Comparison of ENCODE assay signal across 28 cellular contexts in genomic region chr3:61443886-61444285, GRCh38.
"Had no signal": no experiment of that assay in that cellular context is flagged by ENCODE, and none has a peak within 500 bp of the region (broad histone marks: within the 10 kb centered on the region; RNA-seq: fewer than 3 reads in every experiment).

No MANE protein-coding gene starts in this region.

- H3K4me1 ChIP-seq: ascending aorta had no signal

- H3K9me3 ChIP-seq: ascending aorta, body of pancreas had no signal

- H3K4me3 ChIP-seq: ascending aorta, body of pancreas had no signal

- H3K27me3 ChIP-seq: ascending aorta, body of pancreas had no signal

- ATAC-seq: activated CD8-positive, alpha-beta T cell treated with anti-CD3 and anti-CD28 coated beads, Interleukin-2, amount 10 ng/mL, durations not matched to agents 7 days and 5 days; activated naive CD4-positive, alpha-beta T cell treated with anti-CD3 and anti-CD28 coated beads, Interleukin-2, amount 50 U/mL, for 72 hours; activated naive CD8-positive, alpha-beta T cell treated with anti-CD3 and anti-CD28 coated beads, Interleukin-2, amount 50 U/mL, for 24 hours; body of pancreas; PC-3; WTC11 had no signal

- H3K36me3 ChIP-seq: ascending aorta had no signal

- FAIRE-seq: bronchial epithelial cell, RCC 7860 had no signal

- H3K4me2 ChIP-seq: KMS-11 had no signal

- DNase-seq: activated CD4-positive, alpha-beta T cell treated with anti-CD3 and anti-CD28 coated beads for 48 hours; activated CD4-positive, alpha-beta T cell treated with anti-CD3 and anti-CD28 coated beads, Interleukin-2, amount 50 U/mL, for 4 hours; activated CD4-positive, CD25-positive, alpha-beta regulatory T cell treated with anti-CD3 and anti-CD28 coated beads, Interleukin-2, amount 50 U/mL, for 72 hours; activated CD8-positive, alpha-beta memory T cell treated with anti-CD3 and anti-CD28 coated beads, Interleukin-2, amount 50 U/mL, for 48 hours; activated CD8-positive, alpha-beta T cell treated with anti-CD3 and anti-CD28 coated beads, Interleukin-2, amount 10 ng/mL, durations not matched to agents 7 days and 5 days; activated effector memory CD4-positive, alpha-beta T cell treated with Interleukin-2 at 50 U/mL for 16 hours; activated naive CD4-positive, alpha-beta T cell treated with Interleukin-2 at 50 U/mL for 16 hours; activated naive CD8-positive, alpha-beta T cell treated with anti-CD3 and anti-CD28 coated beads, Interleukin-2, amount 50 U/mL, for 24 hours; activated T-cell treated with anti-CD3 and anti-CD28 coated beads, Interleukin-2, amount 50 U/mL, for 1 hour; amniotic stem cell; body of pancreas; central memory CD4-positive, alpha-beta T cell; NCI-H1105 treated with DMSO at 0.1 percent for 48 hours; NCI-H146; NCI-H2029; NCI-H2107; NCI-H2171 treated with DMSO at 0.1 percent for 48 hours; NCI-H226; NCI-H526; NCI-H82; PC-3; SHP77 treated with DMSO at 0.1 percent for 48 hours had no signal

- H3K9ac ChIP-seq: KMS-11 had no signal

- H3K27ac ChIP-seq: ascending aorta, body of pancreas, KMS-11 had no signal
